ENCODE assay signal across 24 cellular contexts in the genomic region with DNA sequence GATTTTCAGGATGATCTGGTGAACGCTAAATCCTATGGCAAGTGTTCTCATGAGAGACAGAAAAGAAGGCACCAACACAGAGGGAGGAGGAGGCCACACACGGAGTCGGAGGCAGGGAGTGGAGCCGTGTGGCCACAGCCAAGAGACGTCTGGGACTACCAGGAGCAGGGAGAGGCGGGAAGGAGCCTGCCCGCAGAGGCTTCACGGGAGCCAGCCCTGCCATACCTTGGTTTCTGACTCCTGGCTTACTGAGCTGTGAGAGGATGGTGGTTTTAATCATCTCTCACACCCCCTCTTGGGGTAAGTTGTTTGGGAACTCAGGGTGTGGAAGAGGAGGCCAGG. TPM values are rescaled to one million over a fixed set of nuclear protein-coding genes. Genes with fewer than 3 reads are reported as not detected.
DNase-seq lines count a peak whose midpoint lies in the region; ATAC-seq, FAIRE-seq and TF ChIP-seq lines count a peak whose summit lies in the region.
"Had no signal": no experiment of that assay in that cellular context is flagged by ENCODE, and none has a peak within 500 bp of the region (broad histone marks: within the 10 kb centered on the region; RNA-seq: fewer than 3 reads in every experiment).

No MANE protein-coding gene starts in this region.

- H3K9me3 Mint-ChIP-seq in activated CD4-positive, alpha-beta memory T cell treated with anti-CD3 and anti-CD28 coated beads for 36 hours = no peaks in the 10 kb centered on the region

- 55% methylated on average over 7 of the region's 8 CpGs for WGBS in K562 (ENCODE audit: insufficient coverage, low coverage, missing lambda C conversion rate)
- no CpG with 5 or more reads among the region's 8 CpGs for WGBS in neuronal stem cell (ENCODE audit: extremely low coverage in 2 of 2, insufficient read length in 2 of 2, insufficient replicate concordance in 1 of 2), 2 donors

- no peak overlapping the region for H4K8ac ChIP-seq in neuronal stem cell (ENCODE audit: low read depth, low read length)

- H3K4me3 ChIP-seq in BLaER1 treated with 17β-estradiol and CSF1 and Interleukin-3, amounts not matched to agents 10 nM and 100 nM = no peak overlapping the region
- H3K4me3 ChIP-seq in PC-3 (ENCODE audit: low read length) (no peak overlapping the region), K562 (no peak overlapping the region), neuronal stem cell (ENCODE audit: low read length in 2 of 2) (no peak overlapping the region)

- H3K23ac ChIP-seq in neuronal stem cell (ENCODE audit: low read depth, low read length, poor library complexity) = no peak overlapping the region

- H2BK120ac ChIP-seq in neuronal stem cell (ENCODE audit: low read depth, low read length) = no peak overlapping the region

- H3K79me2 ChIP-seq in PC-3 (ENCODE audit: low read length) (no peaks in the 10 kb centered on the region), K562 (ENCODE audit: control insufficient read depth, insufficient read depth, low read length) (no peaks in the 10 kb centered on the region)

- no peaks in the 10 kb centered on the region for H3K4me1 Mint-ChIP-seq in activated CD4-positive, alpha-beta memory T cell treated with anti-CD3 and anti-CD28 coated beads for 36 hours (ENCODE audit: low read depth)

- CTCF ChIA-PET in PC-3 (lab: Charles Lee) (no interaction called here), K562 (lab: Yijun Ruan, JAX; ENCODE audit: low intra/inter-chr PET ratio) (interaction anchor here (1.6 kb wide), 1 partner anchor 78 kb away, joined by 8 read pairs; no protein-coding TSS in a partner anchor)
- CTCF ChIA-PET in activated CD4-positive, alpha-beta memory T cell treated with anti-CD3 and anti-CD28 coated beads for 36 hours (lab: Charles Lee) = interaction anchor here (1.3 kb wide), 1 partner anchor 78 kb away, joined by 8 read pairs; no protein-coding TSS in a partner anchor

- H3K14ac ChIP-seq in neuronal stem cell (ENCODE audit: low read length) = no peak overlapping the region

- ATAC-seq in PC-3 (no peak), K562 (no peak; the same call in 2 of the 3 replicates)

- H3K4me3 Mint-ChIP-seq in activated CD4-positive, alpha-beta memory T cell treated with anti-CD3 and anti-CD28 coated beads for 36 hours = no peak overlapping the region

- no peak overlapping the region for H4K91ac ChIP-seq in neuronal stem cell (ENCODE audit: low read depth, low read length, poor library complexity)

- no peak overlapping the region for H3K27ac Mint-ChIP-seq in activated CD4-positive, alpha-beta memory T cell treated with anti-CD3 and anti-CD28 coated beads for 36 hours

- FAIRE-seq in K562 (lab: Jason Lieb, UNC) (no peak), frontal cortex (lab: Jason Lieb, UNC) (no peak)
- FAIRE-seq: D721Med had no signal

- TF ChIP-seq RAD21 in K562 (CRISPR knock-in tag; conservative IDR thresholded peaks at IDR 0.05 in 1 of 2, IDR thresholded peaks at IDR 0.05 in 1 of 2) = no peak

- BruUV-seq in PC-3 (replicated peaks; lab: Mats Ljungman, UMichigan) = no TSS peak
- BruUV-seq in K562 (replicated peaks; lab: Mats Ljungman, UMichigan) = no TSS peak

- intact Hi-C loops in PC-3 (cut with micrococcal nuclease) (loop anchor here (1.0 to 5.0 kb wide), 2 partner anchors 23 to 46 kb away; partner anchors contain the start of gene CPZ), K562 (cut with micrococcal nuclease) (loop anchor here (1.0 to 2.0 kb wide), 4 partner anchors 48 to 304 kb away; no protein-coding TSS in a partner anchor)
- intact Hi-C loops in activated CD4-positive, alpha-beta memory T cell treated with anti-CD3 and anti-CD28 coated beads for 36 hours (cut with micrococcal nuclease) = no loop called here

- peak overlapping the region; percentile 47 for H2AK5ac ChIP-seq in neuronal stem cell (ENCODE audit: low read depth, low read length)

- peak overlapping the region; percentile 86 for H3K18ac ChIP-seq in neuronal stem cell (ENCODE audit: low read length)

- DNase-seq in PC-3 = no peak
- no peak for DNase-seq in K562 (ENCODE audit: extremely low read depth in 1 of 4, low spot score in 3 of 4)
- DNase-seq in neuronal stem cell (ENCODE audit: low spot score) = no peak
- no peak for DNase-seq in NCI-H2227 (lab: John Stamatoyannopoulos, UW; ENCODE audit: unreplicated experiment)
- no peak for DNase-seq in NOMO-1 treated with dmso at 0.1 percent for 144 hours (lab: John Stamatoyannopoulos, UW; ENCODE audit: unreplicated experiment)
- DNase-seq in activated CD4-positive, alpha-beta memory T cell treated with anti-CD3 and anti-CD28 coated beads for 36 hours = no peak
- DNase-seq in frontal cortex (ENCODE audit: low spot score in 2 of 2) = no peak
- DNase-seq: 8988T; GDM1; KG1; NCI-H1105; NCI-H146; NCI-H2029 treated with DMSO at 0.1 percent for 48 hours; NCI-H345; NCI-H774; NK-92 treated with Interleukin-12 subunit alpha and Interleukin-12 subunit beta, amount 100 ng/mL, for 24 hours; SHP77 had no signal

- in situ Hi-C loops in K562 (cut with MboI) = no loop called here

- no peaks in the 10 kb centered on the region for H3K79me1 ChIP-seq in neuronal stem cell (ENCODE audit: low read depth, low read length)

- POLR2A ChIA-PET in PC-3 (lab: Charles Lee; ENCODE audit: unreplicated experiment) (interaction anchor here (0.6 kb wide), 3 partner anchors 118 to 669 kb away, joined by 4 to 7 read pairs (median 6); no protein-coding TSS in a partner anchor), K562 (lab: Yijun Ruan, JAX) (interaction anchor here (0.6 to 2.1 kb wide), 7 partner anchors 8 to 1391 kb away, joined by 3 to 9 read pairs (median 5); no protein-coding TSS in a partner anchor)
- POLR2A ChIA-PET in activated CD4-positive, alpha-beta memory T cell treated with anti-CD3 and anti-CD28 coated beads for 36 hours (lab: Charles Lee) = no interaction called here

- peaks cover 0 to 36% (median 6%) of the 10 kb centered on the region in 11 experiments; a peak in 11 of 22 replicates for H3K9me3 ChIP-seq in BLaER1 treated with 17β-estradiol and CSF1 and Interleukin-3, amounts not matched to agents 10 nM and 100 nM (replicated peaks in 1 of 11)
- H3K9me3 ChIP-seq in PC-3 (ENCODE audit: low read length) = no peaks in the 10 kb centered on the region
- H3K9me3 ChIP-seq in K562 (replicated peaks; ENCODE audit: control insufficient read depth, insufficient read depth, low read depth, low read length) = no peaks in the 10 kb centered on the region
- H3K9me3 ChIP-seq in neuronal stem cell (replicated peaks in 1 of 2; ENCODE audit: control insufficient read depth in 2 of 2, insufficient read depth in 1 of 2, low read depth in 1 of 2, low read length in 2 of 2) = no peaks in the 10 kb centered on the region
- H3K9me3 ChIP-seq: SK-N-SH had no signal

- H3K9me1 ChIP-seq in K562 (ENCODE audit: control insufficient read depth, insufficient read depth, low read length) = no peaks in the 10 kb centered on the region

- H3F3A ChIP-seq in PC-3 (ENCODE audit: low read length, unreplicated experiment) = no peaks in the 10 kb centered on the region

- no peak overlapping the region for H2BK5ac ChIP-seq in neuronal stem cell (ENCODE audit: low read length)

- H3K4ac ChIP-seq in neuronal stem cell (ENCODE audit: low read length) = no peak overlapping the region

- no peak overlapping the region for H3K9ac ChIP-seq in BLaER1 treated with 17β-estradiol and CSF1 and Interleukin-3, amounts not matched to agents 10 nM and 100 nM
- H3K9ac ChIP-seq in PC-3 (ENCODE audit: low read length) (peak overlapping the region; percentile 67; the same call in 1 of the 2 replicates), K562 (ENCODE audit: insufficient read depth in 1 of 2, low read depth in 2 of 2, low read length in 2 of 2) (peak overlapping the region; percentile 54 to 68; a peak in 2 of 4 replicates), neuronal stem cell (ENCODE audit: low read depth, low read length, poor library complexity) (no peak overlapping the region)
- H3K9ac ChIP-seq: SK-N-SH had no signal

- no peak for TF ChIP-seq CTCF in PC-3 (conservative IDR thresholded peaks at IDR 0.05; ENCODE audit: low read depth, low read length)
- no peak for TF ChIP-seq CTCF in K562 (IDR thresholded peaks at IDR 0.05 in 2 of 3, conservative IDR thresholded peaks at IDR 0.05 in 1 of 3; ENCODE audit: insufficient read depth in 2 of 3, low read depth in 1 of 3, low read length in 3 of 3)

- no peak overlapping the region for H3K27ac ChIP-seq in BLaER1 treated with 17β-estradiol and CSF1 and Interleukin-3, amounts not matched to agents 10 nM and 100 nM
- H3K27ac ChIP-seq in PC-3 (ENCODE audit: low read length) (peak overlapping the region; percentile 98), K562 (ENCODE audit: extremely low read depth, low read depth, low read length) (peak overlapping the region; percentile 78), neuronal stem cell (replicated peaks; ENCODE audit: low read length) (no peak overlapping the region)
- H3K27ac ChIP-seq: C4-2B, HL-60 had no signal

- no peak for TF ChIP-seq POLR2A in K562 (conservative IDR thresholded peaks at IDR 0.05)

- H3K27me3 Mint-ChIP-seq in activated CD4-positive, alpha-beta memory T cell treated with anti-CD3 and anti-CD28 coated beads for 36 hours = no peaks in the 10 kb centered on the region

- peak overlapping the region in 10 of 11 experiments; percentile 1 to 65 (median 39); a peak in 12 of 22 replicates for H3K4me2 ChIP-seq in BLaER1 treated with 17β-estradiol and CSF1 and Interleukin-3, amounts not matched to agents 10 nM and 100 nM
- H3K4me2 ChIP-seq in PC-3 (ENCODE audit: low read length) (peak overlapping the region; percentile 71), K562 (ENCODE audit: insufficient read depth, low read length) (peak overlapping the region; percentile 74; the same call in 1 of the 2 replicates), neuronal stem cell (ENCODE audit: insufficient read depth, low read length, poor library complexity, severe bottlenecking) (no peak overlapping the region)
- H3K4me2 ChIP-seq: SK-N-SH had no signal

- no peaks in the 10 kb centered on the region for H3K36me3 ChIP-seq in BLaER1 treated with 17β-estradiol and CSF1 and Interleukin-3, amounts not matched to agents 10 nM and 100 nM
- H3K36me3 ChIP-seq in PC-3 (ENCODE audit: low read depth, low read length) = no peaks in the 10 kb centered on the region
- H3K36me3 ChIP-seq in K562 (ENCODE audit: control insufficient read depth, insufficient read depth, low read length) = no peaks in the 10 kb centered on the region
- no peaks in the 10 kb centered on the region for H3K36me3 ChIP-seq in neuronal stem cell (replicated peaks in 1 of 2; ENCODE audit: control insufficient read depth in 2 of 2, insufficient read depth in 2 of 2, low read length in 2 of 2)

- H2BK12ac ChIP-seq in neuronal stem cell (ENCODE audit: low read length) = no peak overlapping the region

- no peak for TF ChIP-seq EP300 in K562 (IDR thresholded peaks at IDR 0.05; ENCODE audit: low read length)

- H2BK15ac ChIP-seq in neuronal stem cell (ENCODE audit: low read length) = no peak overlapping the region

- H3K36me3 Mint-ChIP-seq in activated CD4-positive, alpha-beta memory T cell treated with anti-CD3 and anti-CD28 coated beads for 36 hours = no peaks in the 10 kb centered on the region

- peaks cover 28 to 55% (median 43%) of the 10 kb centered on the region in 10 experiments for H3K4me1 ChIP-seq in BLaER1 treated with 17β-estradiol and CSF1 and Interleukin-3, amounts not matched to agents 10 nM and 100 nM
- H3K4me1 ChIP-seq in PC-3 (ENCODE audit: insufficient read depth, low read length) (peaks cover 33% of the 10 kb centered on the region), K562 (replicated peaks in 1 of 2; ENCODE audit: control insufficient read depth in 2 of 2, insufficient read depth in 2 of 2, low read length in 2 of 2) (peaks cover 36 to 39% of the 10 kb centered on the region in 2 experiments), neuronal stem cell (ENCODE audit: control insufficient read depth in 2 of 2, insufficient read depth in 1 of 2, low read depth in 1 of 2, low read length in 2 of 2) (no peaks in the 10 kb centered on the region)

- H3K9me2 ChIP-seq in PC-3 (replicated peaks; ENCODE audit: low read length) = no peaks in the 10 kb centered on the region
- H3K9me2 ChIP-seq: SK-N-SH had no signal

- peaks cover 0 to 64% (median 30%) of the 10 kb centered on the region in 11 experiments; a peak in 15 of 22 replicates for H4K20me1 ChIP-seq in BLaER1 treated with 17β-estradiol and CSF1 and Interleukin-3, amounts not matched to agents 10 nM and 100 nM
- no peaks in the 10 kb centered on the region for H4K20me1 ChIP-seq in PC-3 (ENCODE audit: low read length)
- no peaks in the 10 kb centered on the region for H4K20me1 ChIP-seq in K562 (replicated peaks; ENCODE audit: control insufficient read depth, insufficient read depth, low read length)

- H2AFZ ChIP-seq in PC-3 (ENCODE audit: low read length) (peak overlapping the region; percentile 71), K562 (ENCODE audit: low read depth, low read length) (peak overlapping the region; percentile 91), neuronal stem cell (ENCODE audit: low read length) (no peak overlapping the region)

- H3K27me3 ChIP-seq in BLaER1 treated with 17β-estradiol and CSF1 and Interleukin-3, amounts not matched to agents 10 nM and 100 nM = peaks cover 61 to 95% (median 85%) of the 10 kb centered on the region in 11 experiments
- H3K27me3 ChIP-seq in PC-3 (ENCODE audit: low read length) (no peaks in the 10 kb centered on the region), K562 (ENCODE audit: control insufficient read depth in 2 of 2, insufficient read depth in 2 of 2, low read length in 2 of 2) (no peaks in the 10 kb centered on the region), neuronal stem cell (ENCODE audit: control insufficient read depth in 3 of 3, insufficient read depth in 3 of 3, low read depth in 1 of 3, low read length in 3 of 3) (peaks cover 0 to 15% (median 0%) of the 10 kb centered on the region in 3 experiments)

RNA-seq across cellular contexts. Expression of gene GPR78, which starts 33.5 kb away (rescaled TPM):
- total RNA-seq in PC-3 (2014; rRNA removed) (2.0 and 2.4 TPM in 2 replicates), K562 (2014; rRNA removed) (0.04 TPM in 1 of 2 replicates, not detected in the other), K562 (2014; rRNA removed; fragmentation: Illumina TruSeq; extraction: Trizol) (not detected in 2 replicates), K562 (2015; rRNA removed; fragmentation: Illumina TruSeq; extraction: Trizol) (0.07 TPM in 1 of 2 replicates, not detected in the other), K562 (2021) (0.09 and 0.16 TPM in 2 replicates), frontal cortex (under 0.01 TPM)
- 4.4 and 8.6 TPM in 2 replicates for total RNA-seq in K562 (2011; cell fraction: chromatin; rRNA removed; ENCODE audit: low replicate concordance)
- 2.4 and 3.2 TPM in 2 replicates for total RNA-seq in K562 (2011; cell fraction: nucleolus; rRNA removed)
- 3.6 and 4.8 TPM in 2 replicates for total RNA-seq in K562 (2011; cell fraction: nucleoplasm; rRNA removed)
- polyA plus RNA-seq in K562 (2011; rRNA removed) (0.13 TPM in 1 of 2 replicates, not detected in the other), K562 (2014; fragmentation: Illumina TruSeq; extraction: Trizol) (0.06 TPM in 1 of 2 replicates, not detected in the other), K562 (2014; fragmentation: Nextera tagmentation; extraction: Ambion mirVana) (not detected), K562 (2014; rRNA removed) (0.04 and 0.08 TPM in 2 replicates)
- polyA plus RNA-seq in K562 (2011; cell fraction: cytosol; rRNA removed) = 0.07 TPM in 1 of 2 replicates, not detected in the other
- polyA plus RNA-seq in K562 (2011; cell fraction: nucleus; rRNA removed) = 0.20 and 1.3 TPM in 2 replicates
- polyA plus RNA-seq in K562 (2012) = 0.08 and 0.39 TPM in 2 replicates
- 0.21 TPM in 1 of 2 replicates, not detected in the other for polyA minus RNA-seq in K562 (2011; rRNA and poly(A)+ RNA removed)
- not detected in 2 replicates for polyA minus RNA-seq in K562 (2011; cell fraction: cytosol; rRNA and poly(A)+ RNA removed)
- polyA minus RNA-seq in K562 (2011; cell fraction: nucleus; rRNA and poly(A)+ RNA removed) = 0.11 and 0.67 TPM in 2 replicates
- polyA plus RNA-seq in neuronal stem cell (2013, experiment 1 of 2) = 0.22 TPM
- polyA plus RNA-seq in neuronal stem cell (2013, experiment 2 of 2) = 0.15 TPM
- not detected for total RNA-seq in activated CD4-positive, alpha-beta memory T cell treated with anti-CD3 and anti-CD28 coated beads for 36 hours
- total RNA-seq: HT-29, OCI-LY7 had no signal
- polyA plus RNA-seq: SK-N-SH had no signal

RNA-seq across cellular contexts. Expression of gene CPZ, which starts 45.8 kb away (rescaled TPM):
- 21.7 and 27.9 TPM in 2 replicates for total RNA-seq in PC-3 (2014; rRNA removed)
- 19.3 and 33.1 TPM in 2 replicates for total RNA-seq in K562 (2011; cell fraction: chromatin; rRNA removed; ENCODE audit: low replicate concordance)
- total RNA-seq in K562 (2011; cell fraction: nucleolus; rRNA removed) = 12.5 and 16.5 TPM in 2 replicates
- total RNA-seq in K562 (2011; cell fraction: nucleoplasm; rRNA removed) = 15.9 and 26.4 TPM in 2 replicates
- 0.41 and 1.1 TPM in 2 replicates for total RNA-seq in K562 (2014; rRNA removed)
- 0.58 and 0.67 TPM in 2 replicates for total RNA-seq in K562 (2014; rRNA removed; fragmentation: Illumina TruSeq; extraction: Trizol)
- 2.1 and 2.2 TPM in 2 replicates for total RNA-seq in K562 (2015; rRNA removed; fragmentation: Illumina TruSeq; extraction: Trizol)
- total RNA-seq in K562 (2021) = 1.5 and 1.6 TPM in 2 replicates
- polyA plus RNA-seq in K562 (2011; rRNA removed) = 0.60 and 2.0 TPM in 2 replicates
- polyA plus RNA-seq in K562 (2011; cell fraction: cytosol; rRNA removed) = 0.38 and 4.3 TPM in 2 replicates
- 1.7 and 13.8 TPM in 2 replicates for polyA plus RNA-seq in K562 (2011; cell fraction: nucleus; rRNA removed)
- 4.3 and 41.5 TPM in 2 replicates for polyA plus RNA-seq in K562 (2012)
- 0.68 and 1.4 TPM in 2 replicates for polyA plus RNA-seq in K562 (2014; fragmentation: Illumina TruSeq; extraction: Trizol)
- under 1 TPM in 1 of 2 experiments, not detected in 1; 0.06 TPM for polyA plus RNA-seq in K562 (2014; fragmentation: Nextera tagmentation; extraction: Ambion mirVana)
- polyA plus RNA-seq in K562 (2014; rRNA removed) = 1.1 TPM in 2 replicates
- 1.4 TPM in 1 of 2 replicates, not detected in the other for polyA minus RNA-seq in K562 (2011; rRNA and poly(A)+ RNA removed)
- 0.86 TPM in 1 of 2 replicates, not detected in the other for polyA minus RNA-seq in K562 (2011; cell fraction: cytosol; rRNA and poly(A)+ RNA removed)
- 1.4 and 2.6 TPM in 2 replicates for polyA minus RNA-seq in K562 (2011; cell fraction: nucleus; rRNA and poly(A)+ RNA removed)
- polyA plus RNA-seq in neuronal stem cell (2013, experiment 1 of 2) = 6.7 TPM
- 6.7 TPM for polyA plus RNA-seq in neuronal stem cell (2013, experiment 2 of 2)
- not detected for total RNA-seq in activated CD4-positive, alpha-beta memory T cell treated with anti-CD3 and anti-CD28 coated beads for 36 hours
- total RNA-seq in frontal cortex = 2.9 TPM
- total RNA-seq: HT-29, OCI-LY7 had no signal
- polyA plus RNA-seq: SK-N-SH had no signal

Comparison
In these comparisons a context has a peak if more than half of its experiments do, and no peak if none do; other contexts are left out.
1. H3K27ac ChIP-seq: peak in PC-3 (single experiment) and K562 (single experiment); none in BLaER1 treated with 17β-estradiol and CSF1 and Interleukin-3, amounts not matched to agents 10 nM and 100 nM (0 of 11) and neuronal stem cell (single experiment).
2. H3K9ac ChIP-seq: peak in PC-3 (single experiment) and K562 (2 of 2); none in BLaER1 treated with 17β-estradiol and CSF1 and Interleukin-3, amounts not matched to agents 10 nM and 100 nM (0 of 11) and neuronal stem cell (single experiment).